ENCODE assay signal across 27 cellular contexts in genomic region chr6:113248532-113248931, GRCh38.
"Had no signal": no experiment of that assay in that cellular context is flagged by ENCODE, and none has a peak within 500 bp of the region (broad histone marks: within the 10 kb centered on the region; RNA-seq: fewer than 3 reads in every experiment).

No MANE protein-coding gene starts in this region.

- H3K27ac Mint-ChIP-seq: stimulated activated effector memory CD8-positive, alpha-beta T cell treated with anti-CD3 and anti-CD28 coated beads, Interleukin-12 subunit alpha, Interleukin-12 subunit beta, amount 100 ng/mL, for 72 hours; stimulated activated naive B cell treated with anti-CD40 and anti-IgM and Interleukin-4, amounts not matched to agents 10 μg/mL and 1 μg/mL and 100 μg/mL, for 72 hours; stimulated activated naive CD8-positive, alpha-beta T cell treated with anti-CD3 and anti-CD28 coated beads, Interleukin-15, amount 100 ng/mL, for 72 hours; stimulated activated naive CD8-positive, alpha-beta T cell treated with anti-CD3 and anti-CD28 coated beads, Interleukin-15, Interleukin-2, amounts not matched to agents 100 ng/mL and 50 ng/mL, for 24 hours; type B pancreatic cell had no signal

- H3K4me3 Mint-ChIP-seq: stimulated activated effector memory CD8-positive, alpha-beta T cell treated with anti-CD3 and anti-CD28 coated beads, Interleukin-12 subunit alpha, Interleukin-12 subunit beta, amount 100 ng/mL, for 72 hours; stimulated activated naive B cell treated with anti-CD40 and anti-IgM and Interleukin-4, amounts not matched to agents 10 μg/mL and 1 μg/mL and 100 μg/mL, for 72 hours; stimulated activated naive CD8-positive, alpha-beta T cell treated with anti-CD3 and anti-CD28 coated beads, Interleukin-15, amount 100 ng/mL, for 72 hours; stimulated activated naive CD8-positive, alpha-beta T cell treated with anti-CD3 and anti-CD28 coated beads, Interleukin-15, Interleukin-2, amounts not matched to agents 100 ng/mL and 50 ng/mL, for 24 hours; type B pancreatic cell had no signal

- H3K4me1 ChIP-seq: stomach, suprapubic skin, testis, thyroid gland, tibial artery, tibial nerve, transverse colon, upper lobe of left lung, uterus, vagina had no signal

- H3K9me3 ChIP-seq: suprapubic skin, testis, thyroid gland, tibial artery, transverse colon, upper lobe of left lung, uterus, vagina had no signal

- H3K4me1 Mint-ChIP-seq: stimulated activated effector memory CD8-positive, alpha-beta T cell treated with anti-CD3 and anti-CD28 coated beads, Interleukin-12 subunit alpha, Interleukin-12 subunit beta, amount 100 ng/mL, for 72 hours; stimulated activated naive CD8-positive, alpha-beta T cell treated with anti-CD3 and anti-CD28 coated beads, Interleukin-15, amount 100 ng/mL, for 72 hours had no signal

- H3K36me3 ChIP-seq: stomach, suprapubic skin, thoracic aorta, thyroid gland, tibial artery, tibial nerve, transverse colon, upper lobe of left lung, uterus, vagina had no signal

- H3K27ac ChIP-seq: stomach, suprapubic skin, testis, thoracic aorta, thyroid gland, tibial artery, tibial nerve, transverse colon, upper lobe of left lung, uterus, vagina had no signal

- H3K27me3 ChIP-seq: stomach, suprapubic skin, testis, thyroid gland, tibial artery, tibial nerve, transverse colon, upper lobe of left lung, uterus, vagina had no signal

- H3K4me3 ChIP-seq: stomach, suprapubic skin, testis, thoracic aorta, thyroid gland, tibial artery, tibial nerve, transverse colon, upper lobe of left lung, uterus, vagina had no signal

- H3K27me3 Mint-ChIP-seq: stimulated activated naive CD8-positive, alpha-beta T cell treated with anti-CD3 and anti-CD28 coated beads, Interleukin-15, amount 100 ng/mL, for 72 hours; stimulated activated naive CD8-positive, alpha-beta T cell treated with anti-CD3 and anti-CD28 coated beads, Interleukin-15, Interleukin-2, amounts not matched to agents 100 ng/mL and 50 ng/mL, for 24 hours had no signal

- ATAC-seq: stimulated activated effector memory CD8-positive, alpha-beta T cell treated with anti-CD3 and anti-CD28 coated beads, Interleukin-12 subunit alpha, Interleukin-12 subunit beta, amount 100 ng/mL, for 72 hours; stimulated activated naive B cell treated with anti-CD40 and anti-IgM and Interleukin-4, amounts not matched to agents 10 μg/mL and 1 μg/mL and 100 μg/mL, for 72 hours; stimulated activated naive CD8-positive, alpha-beta T cell treated with anti-CD3 and anti-CD28 coated beads, Interleukin-15, amount 100 ng/mL, for 72 hours; stimulated activated naive CD8-positive, alpha-beta T cell treated with anti-CD3 and anti-CD28 coated beads, Interleukin-15, Interleukin-2, amounts not matched to agents 100 U/mL and 50 U/mL, for 24 hours had no signal

- DNase-seq: stimulated activated CD4-positive, alpha-beta T cell treated with anti-CD3 and anti-CD28 coated beads, Interleukin-2, amount 100 ng/mL, for 24 hours; stimulated activated CD4-positive, alpha-beta T cell treated with anti-CD3 and anti-CD28 coated beads, Interleukin-2, amount 100 ng/mL, for 48 hours; stimulated activated CD4-positive, alpha-beta T cell treated with anti-CD3 and anti-CD28 coated beads, Interleukin-4, amount 100 ng/mL, for 1 hour; stimulated activated CD4-positive, alpha-beta T cell treated with anti-CD3 and anti-CD28 coated beads, Interleukin-4, amount 100 ng/mL, for 24 hours; stimulated activated CD4-positive, alpha-beta T cell treated with anti-CD3 and anti-CD28 coated beads, Interleukin-4, amount 100 ng/mL, for 4 hours; stimulated activated CD8-positive, alpha-beta memory T cell treated with anti-CD3 and anti-CD28 coated beads, Interleukin-4, amount 100 ng/mL, for 48 hours; stimulated activated naive B cell treated with anti-CD40 and anti-IgM and Interleukin-4, amounts not matched to agents 10 μg/mL and 1 μg/mL and 100 μg/mL, for 72 hours; stimulated activated naive CD4-positive, alpha-beta T cell; stimulated activated naive CD4-positive, alpha-beta T cell treated with Interleukin-2 at 50 U/mL for 16 hours; stimulated activated naive CD8-positive, alpha-beta T cell treated with anti-CD3 and anti-CD28 coated beads, Interleukin-15, amount 100 ng/mL, for 72 hours; stimulated activated naive CD8-positive, alpha-beta T cell treated with anti-CD3 and anti-CD28 coated beads, Interleukin-15, Interleukin-2, amounts not matched to agents 100 U/mL and 50 U/mL, for 24 hours; stomach; substantia nigra; testis; thyroid gland; tibial artery; transverse colon; trophoblast cell; uterus had no signal

- H3K36me3 Mint-ChIP-seq: stimulated activated effector memory CD8-positive, alpha-beta T cell treated with anti-CD3 and anti-CD28 coated beads, Interleukin-12 subunit alpha, Interleukin-12 subunit beta, amount 100 ng/mL, for 72 hours; type B pancreatic cell had no signal

- H3K9me3 Mint-ChIP-seq: type B pancreatic cell had no signal
